In the genomic region with DNA sequence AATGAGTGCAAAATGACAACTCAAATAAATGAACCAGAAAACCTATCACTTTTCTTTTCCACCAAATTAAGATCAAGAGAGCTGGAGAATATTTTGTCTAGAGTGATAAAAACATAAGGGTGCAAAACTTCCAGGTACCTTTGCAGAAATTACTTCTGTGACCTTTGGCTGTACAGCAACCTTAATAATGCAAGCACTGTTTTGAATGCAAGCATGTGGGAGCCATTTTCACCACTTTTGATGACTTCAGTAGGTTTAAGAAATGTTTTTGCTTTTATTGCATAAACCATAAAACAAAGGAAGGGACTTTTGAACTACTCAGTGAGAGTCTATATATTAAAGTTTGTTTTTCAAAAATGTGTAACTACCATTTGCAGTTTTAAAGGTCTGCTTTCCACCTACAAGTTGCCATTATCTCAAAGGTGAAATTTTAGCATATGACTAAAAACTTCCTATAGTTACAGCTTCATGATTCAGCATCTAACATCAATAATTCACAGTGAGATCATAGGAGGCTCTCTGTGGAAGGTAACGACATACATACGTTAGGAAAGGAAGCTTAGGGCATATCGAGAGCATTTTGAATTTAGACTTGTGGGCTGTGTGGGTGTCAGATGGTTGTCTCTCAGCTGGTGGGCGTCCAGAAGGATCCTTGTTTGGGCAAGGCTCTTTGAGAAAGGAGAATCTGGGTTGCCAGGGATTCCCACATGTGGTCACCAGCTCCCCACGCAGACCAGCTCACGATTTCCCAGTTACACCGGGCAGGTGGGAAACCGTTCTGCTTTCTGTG, we compare ENCODE assay signal across 8 cellular contexts. TPM values are rescaled to one million over a fixed set of nuclear protein-coding genes. Genes with fewer than 3 reads are reported as not detected.
A peak's percentile ranks its signal among the peaks of the same experiment; 100 is the strongest.
DNase-seq lines count a peak whose midpoint lies in the region; ATAC-seq, FAIRE-seq and TF ChIP-seq lines count a peak whose summit lies in the region.

No MANE protein-coding gene starts in this region.

- WGBS in thymus = 6% methylated on average over 8 of the region's 8 CpGs

- H3K9ac ChIP-seq in SU-DHL-6 (ENCODE audit: low read length) = no peak overlapping the region

- H3K27ac ChIP-seq in SU-DHL-6 (ENCODE audit: low read depth, low read length) (no peak overlapping the region), thymus (ENCODE audit: low read depth) (peak overlapping the region; percentile 68)

- H3K36me3 ChIP-seq in SU-DHL-6 (ENCODE audit: low read length) (no peaks in the 10 kb centered on the region; the same call in 1 of the 2 replicates), bronchial epithelial cell (ENCODE audit: control insufficient read depth, insufficient read depth, low read length) (peaks cover 11% of the 10 kb centered on the region), thymus (ENCODE audit: control insufficient read depth, insufficient read depth) (peaks cover 6% of the 10 kb centered on the region)

- TF ChIP-seq POLR2A in GM12892 (IDR thresholded peaks at IDR 0.05; ENCODE audit: low read depth, low read length) = no peak

- H3K4me3 ChIP-seq in SU-DHL-6 (ENCODE audit: insufficient read depth, low read length, poor library complexity, severe bottlenecking) = no peak overlapping the region
- H3K4me3 ChIP-seq in bronchial epithelial cell (ENCODE audit: low read depth, low read length) = peak overlapping the region; percentile 94
- peak overlapping the region; percentile 94 for H3K4me3 ChIP-seq in thymus (ENCODE audit: low read length)

- H3K9me3 ChIP-seq in SU-DHL-6 (ENCODE audit: insufficient read depth, low read length) = no peaks in the 10 kb centered on the region
- no peaks in the 10 kb centered on the region for H3K9me3 ChIP-seq in thymus (ENCODE audit: control insufficient read depth)

- DNase-seq in GM12892 (ENCODE audit: insufficient read length) = no peak
- peak; percentile 96 for DNase-seq in bronchial epithelial cell (ENCODE audit: low read depth)
- peak; percentile 63 for DNase-seq in myocyte (ENCODE audit: low read depth)
- no peak for DNase-seq in HPDE6-E6E7 (ENCODE audit: extremely low spot score)

- peaks cover 12% of the 10 kb centered on the region; the same call in 1 of the 2 replicates for H3F3A ChIP-seq in SU-DHL-6 (ENCODE audit: insufficient read depth)

- peak overlapping the region; percentile 62 for H2AFZ ChIP-seq in SU-DHL-6 (ENCODE audit: low read depth, low read length, severe bottlenecking)

- ATAC-seq in GM19035 (IDR thresholded peaks at IDR 0.05; ENCODE audit: unreplicated experiment) = no peak
- no peak for ATAC-seq in GM19455 (IDR thresholded peaks at IDR 0.05; ENCODE audit: unreplicated experiment)

- no peaks in the 10 kb centered on the region for H4K20me1 ChIP-seq in SU-DHL-6 (ENCODE audit: low read depth, low read length)

- H3K27me3 ChIP-seq in SU-DHL-6 (ENCODE audit: low read length) = no peaks in the 10 kb centered on the region
- H3K27me3 ChIP-seq in bronchial epithelial cell (ENCODE audit: control insufficient read depth, insufficient read depth, low read length) = no peaks in the 10 kb centered on the region
- H3K27me3 ChIP-seq in thymus (ENCODE audit: control insufficient read depth, insufficient read depth) = no peaks in the 10 kb centered on the region

- H3K4me1 ChIP-seq in thymus (ENCODE audit: control insufficient read depth, insufficient read depth, low read length) = peaks cover 10% of the 10 kb centered on the region

- H3K4me2 ChIP-seq in SU-DHL-6 (ENCODE audit: low read depth, low read length, poor library complexity, severe bottlenecking) = peak overlapping the region; percentile 54

- TF ChIP-seq CTCF in SU-DHL-6 (IDR thresholded peaks at IDR 0.05; ENCODE audit: insufficient read depth, low read length, poor library complexity, severe bottlenecking) (no peak), bronchial epithelial cell (IDR thresholded peaks at IDR 0.05; ENCODE audit: insufficient read depth, low read length, severe bottlenecking) (no peak)

- H3K9me2 ChIP-seq in SU-DHL-6 (replicated peaks; ENCODE audit: insufficient read depth, low read length) = no peaks in the 10 kb centered on the region

- H3K79me2 ChIP-seq in SU-DHL-6 (ENCODE audit: insufficient read depth, low read length) = no peaks in the 10 kb centered on the region

- FAIRE-seq in GM12892 (lab: Jason Lieb, UNC) (peak; percentile 46), bronchial epithelial cell (lab: Jason Lieb, UNC) (no peak)

RNA-seq across cellular contexts. Expression of a gene that starts 1.1 kb away (rescaled TPM):
- 44.4 TPM for polyA plus RNA-seq in GM12892 (2012; ENCODE audit: missing spikeins)
- total RNA-seq in bronchial epithelial cell = 107 and 146 TPM in 2 replicates
- 73.6 and 85.0 TPM in 2 replicates for total RNA-seq in myocyte
- 94.5 TPM for polyA plus RNA-seq in myocyte (2012)
- polyA plus RNA-seq in thymus = 182 TPM

Comparison
In these comparisons a context has a peak if more than half of its experiments do, and no peak if none do; other contexts are left out.
1. DNase-seq: peak in bronchial epithelial cell (single experiment) and myocyte (single experiment); none in GM12892 (single experiment) and HPDE6-E6E7 (single experiment).